ENCODE assay signal across 17 cellular contexts in the genomic region with DNA sequence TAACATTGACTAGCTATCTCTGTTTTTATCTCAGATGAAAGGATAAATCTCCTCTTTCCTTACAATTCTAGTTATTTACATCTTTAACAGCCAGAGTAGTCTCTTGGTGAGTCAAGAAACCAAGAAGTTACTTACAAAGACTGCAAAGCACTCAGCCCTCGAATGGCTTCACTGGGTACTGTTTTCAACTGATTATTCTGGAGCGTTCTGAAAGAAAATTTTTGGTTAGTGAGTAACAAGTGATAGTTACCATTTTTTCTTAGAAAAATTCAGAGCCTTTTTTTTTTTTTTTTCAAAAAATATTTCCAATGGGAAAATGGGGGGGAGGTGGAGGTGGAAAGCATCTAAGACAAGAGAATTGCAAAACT. TPM values are rescaled to one million over a fixed set of nuclear protein-coding genes. Genes with fewer than 3 reads are reported as not detected.
DNase-seq lines count a peak whose midpoint lies in the region; ATAC-seq, FAIRE-seq and TF ChIP-seq lines count a peak whose summit lies in the region.
"Had no signal": no experiment of that assay in that cellular context is flagged by ENCODE, and none has a peak within 500 bp of the region (broad histone marks: within the 10 kb centered on the region; RNA-seq: fewer than 3 reads in every experiment).

No MANE protein-coding gene starts in this region.

- no peak for DNase-seq in GM12892 (ENCODE audit: insufficient read length)
- peak; percentile 54 for DNase-seq in adipocyte (ENCODE audit: low read depth)
- DNase-seq in hepatic stellate cell (ENCODE audit: low spot score): peak; percentile 2
- no peak for DNase-seq in thoracic aorta (ENCODE audit: low spot score)
- DNase-seq in posterior cingulate gyrus: no peak
- DNase-seq in DMS53 treated with DMSO at 0.1 percent for 48 hours (lab: John Stamatoyannopoulos, UW; ENCODE audit: unreplicated experiment): no peak
- no peak for DNase-seq in RPMI8226
- DNase-seq: activated CD4-positive, alpha-beta T cell treated with anti-CD3 and anti-CD28 coated beads for 1 hour; activated naive CD8-positive, alpha-beta T cell treated with anti-CD3 and anti-CD28 coated beads, Interleukin-2, amount 10 ng/mL, durations not matched to agents 7 days and 5 days; activated T-cell treated with anti-CD3 and anti-CD28 coated beads for 4 hours; COR-L47; gastrocnemius medialis; MV-4-11; NCI-H2227 treated with DMSO at 0.1 percent for 48 hours; stimulated activated naive CD4-positive, alpha-beta T cell; T-cell had no signal

- FAIRE-seq in GM12892 (lab: Jason Lieb, UNC): peak; percentile 5

- no peak overlapping the region for H3K4me3 ChIP-seq in adipocyte (ENCODE audit: low read length)
- H3K4me3 ChIP-seq in thoracic aorta: no peak overlapping the region
- H3K4me3 ChIP-seq: gastrocnemius medialis had no signal

- H3K9ac ChIP-seq in adipocyte (ENCODE audit: low read length): no peak overlapping the region

- ATAC-seq in thoracic aorta (ENCODE audit: insufficient number of reproducible peaks, low FRiP score, low read depth): no peak
- ATAC-seq: gastrocnemius medialis, sciatic nerve, T-cell had no signal

- H3K27ac ChIP-seq in thoracic aorta: peak overlapping the region; percentile 1 to 3
- H3K27ac ChIP-seq: gastrocnemius medialis had no signal

- H3K36me3 ChIP-seq in adipocyte (ENCODE audit: control insufficient read depth, insufficient read depth, low read length, severe bottlenecking) (no peaks in the 10 kb centered on the region), thoracic aorta (no peaks in the 10 kb centered on the region)
- H3K36me3 ChIP-seq: gastrocnemius medialis had no signal

- no peak for TF ChIP-seq CTCF in thoracic aorta (IDR thresholded peaks at IDR 0.05)

- H3K4me1 ChIP-seq in adipocyte (ENCODE audit: control insufficient read depth, insufficient read depth, low read length): peaks cover 21% of the 10 kb centered on the region
- peaks cover 32 to 68% of the 10 kb centered on the region in 2 donors for H3K4me1 ChIP-seq in thoracic aorta (ENCODE audit: control insufficient read depth in 1 of 2, low read depth in 2 of 2)

- H3K9me3 ChIP-seq in adipocyte (ENCODE audit: control insufficient read depth, low read length) (no peaks in the 10 kb centered on the region), thoracic aorta (no peaks in the 10 kb centered on the region)
- H3K9me3 ChIP-seq: gastrocnemius medialis had no signal

- H3K27me3 ChIP-seq in adipocyte (replicated peaks; ENCODE audit: control insufficient read depth, insufficient read depth, low read length) (no peaks in the 10 kb centered on the region), thoracic aorta (replicated peaks; ENCODE audit: insufficient read depth) (no peaks in the 10 kb centered on the region)
- H3K27me3 ChIP-seq: gastrocnemius medialis had no signal

- no peak for TF ChIP-seq POLR2A in GM12892 (IDR thresholded peaks at IDR 0.05; ENCODE audit: low read depth, low read length)

- intact Hi-C loops in posterior cingulate gyrus (cut with DNase I): no loop called here

RNA-seq across cellular contexts. Expression of gene CCDC34, which starts 27.9 kb away (rescaled TPM):
- 18.9 TPM for polyA plus RNA-seq in GM12892 (2012; ENCODE audit: missing spikeins)
- 1 to 10 TPM; 1.5 to 2.3 TPM for total RNA-seq in thoracic aorta

Comparison
In these comparisons a context has a peak if more than half of its experiments do, and no peak if none do; other contexts are left out.
1. DNase-seq: peak in adipocyte (single experiment) and hepatic stellate cell (single experiment); none in GM12892 (single experiment), thoracic aorta (single experiment), posterior cingulate gyrus (0 of 10), DMS53 treated with DMSO at 0.1 percent for 48 hours (single experiment) and RPMI8226 (single experiment).